ENCODE assay signal across 26 cellular contexts in the genomic region with DNA sequence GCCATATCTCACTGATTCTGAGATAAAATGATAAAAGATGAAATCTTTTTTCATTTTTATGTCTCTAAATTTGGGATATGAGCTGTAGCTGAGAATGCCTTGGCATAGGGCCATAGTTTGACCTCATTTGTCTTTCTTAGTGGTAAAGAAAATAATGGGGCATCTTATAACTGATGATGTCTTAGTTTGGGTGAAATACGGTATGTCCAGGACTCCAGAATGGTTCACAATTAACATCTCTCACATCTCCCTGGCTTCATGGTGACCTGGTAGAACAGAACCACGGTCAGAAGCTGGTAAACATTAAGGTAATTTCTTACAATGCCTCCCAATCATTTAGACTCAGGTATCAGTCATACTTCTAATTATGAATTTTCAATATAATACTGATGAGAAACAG.
"Had no signal": no experiment of that assay in that cellular context is flagged by ENCODE, and none has a peak within 500 bp of the region (broad histone marks: within the 10 kb centered on the region; RNA-seq: fewer than 3 reads in every experiment).

No MANE protein-coding gene starts in this region.

- H3K36me3 ChIP-seq: stomach, suprapubic skin, thoracic aorta, thyroid gland, tibial artery, tibial nerve, transverse colon, upper lobe of left lung, upper lobe of right lung, uterus, vagina had no signal

- DNase-seq: stimulated activated CD4-positive, alpha-beta T cell treated with anti-CD3 and anti-CD28 coated beads, Interleukin-2, amount 100 ng/mL, for 48 hours; stimulated activated CD4-positive, alpha-beta T cell treated with anti-CD3 and anti-CD28 coated beads, Interleukin-4, amount 100 ng/mL, for 1 hour; stimulated activated CD4-positive, alpha-beta T cell treated with anti-CD3 and anti-CD28 coated beads, Interleukin-4, amount 100 ng/mL, for 24 hours; stimulated activated CD4-positive, alpha-beta T cell treated with anti-CD3 and anti-CD28 coated beads, Interleukin-4, amount 100 ng/mL, for 4 hours; stimulated activated CD8-positive, alpha-beta memory T cell treated with anti-CD3 and anti-CD28 coated beads, Interleukin-4, amount 100 ng/mL, for 48 hours; stimulated activated naive B cell treated with anti-CD40 and anti-IgM and Interleukin-4, amounts not matched to agents 10 μg/mL and 1 μg/mL and 100 μg/mL, for 72 hours; stimulated activated naive CD4-positive, alpha-beta T cell; stimulated activated naive CD4-positive, alpha-beta T cell treated with Interleukin-2 at 50 U/mL for 16 hours; stimulated activated naive CD8-positive, alpha-beta T cell treated with anti-CD3 and anti-CD28 coated beads, Interleukin-15, amount 100 ng/mL, for 72 hours; stimulated activated naive CD8-positive, alpha-beta T cell treated with anti-CD3 and anti-CD28 coated beads, Interleukin-15, Interleukin-2, amounts not matched to agents 100 U/mL and 50 U/mL, for 24 hours; stomach; substantia nigra; testis; thyroid gland; tibial artery; transverse colon; trophoblast cell; upper lobe of left lung; upper lobe of right lung; uterus had no signal

- H3K27me3 ChIP-seq: stomach, suprapubic skin, testis, thyroid gland, tibial artery, tibial nerve, transverse colon, upper lobe of left lung, upper lobe of right lung, uterus, vagina had no signal

- H3K9me3 ChIP-seq: stomach, suprapubic skin, testis, thoracic aorta, thyroid gland, tibial artery, tibial nerve, transverse colon, upper lobe of left lung, upper lobe of right lung, uterus, vagina had no signal

- ATAC-seq: stimulated activated effector memory CD8-positive, alpha-beta T cell treated with anti-CD3 and anti-CD28 coated beads, Interleukin-12 subunit alpha, Interleukin-12 subunit beta, amount 100 ng/mL, for 72 hours; stimulated activated memory B cell treated with anti-CD40 and anti-IgM and Interleukin-4, amounts not matched to agents 10 μg/mL and 1 μg/mL and 100 μg/mL, for 72 hours; stimulated activated naive B cell treated with anti-CD40 and anti-IgM and Interleukin-4, amounts not matched to agents 10 μg/mL and 1 μg/mL and 100 μg/mL, for 72 hours; stimulated activated naive CD8-positive, alpha-beta T cell treated with anti-CD3 and anti-CD28 coated beads, Interleukin-15, amount 100 ng/mL, for 72 hours; stimulated activated naive CD8-positive, alpha-beta T cell treated with anti-CD3 and anti-CD28 coated beads, Interleukin-15, Interleukin-2, amounts not matched to agents 100 U/mL and 50 U/mL, for 24 hours; upper lobe of right lung had no signal

- H3K27ac ChIP-seq: stomach, suprapubic skin, testis, thoracic aorta, thyroid gland, tibial artery, tibial nerve, transverse colon, upper lobe of left lung, upper lobe of right lung, uterus, vagina had no signal

- H3K4me3 ChIP-seq: stomach, suprapubic skin, testis, thoracic aorta, thyroid gland, tibial artery, tibial nerve, transverse colon, upper lobe of left lung, upper lobe of right lung, uterus, vagina had no signal

- H3K4me1 ChIP-seq: stomach, suprapubic skin, testis, thyroid gland, tibial artery, tibial nerve, transverse colon, upper lobe of right lung, uterus, vagina had no signal
